In genomic region chr5:169431386-169431785, GRCh38 we compare ENCODE assay signal across 26 cellular contexts.
A peak's percentile ranks its signal among the peaks of the same experiment; 100 is the strongest.
DNase-seq lines count a peak whose midpoint lies in the region; ATAC-seq, FAIRE-seq and TF ChIP-seq lines count a peak whose summit lies in the region.
"Had no signal": no experiment of that assay in that cellular context is flagged by ENCODE, and none has a peak within 500 bp of the region (broad histone marks: within the 10 kb centered on the region; RNA-seq: fewer than 3 reads in every experiment).

No MANE protein-coding gene starts in this region.

- WGBS in A549 (ENCODE audit: missing lambda C conversion rate): 26% methylated on average over 3 of the region's 3 CpGs

- no peak for TF ChIP-seq RAD21 in A549 (conservative IDR thresholded peaks at IDR 0.05 in 1 of 2, IDR thresholded peaks at IDR 0.05 in 1 of 2)

- no peak overlapping the region for H3K27ac Mint-ChIP-seq in activated T-cell treated with anti-CD3 and anti-CD28 coated beads, Interleukin-2, amount 50 U/mL, for 72 hours
- H3K27ac Mint-ChIP-seq: brain; CD4-positive, alpha-beta T cell had no signal

- FAIRE-seq in A549 (lab: Jason Lieb, UNC): no peak
- FAIRE-seq: D721Med, GM12891 had no signal

- no peaks in the 10 kb centered on the region for H3K4me1 Mint-ChIP-seq in activated T-cell treated with anti-CD3 and anti-CD28 coated beads, Interleukin-2, amount 50 U/mL, for 72 hours (ENCODE audit: low read depth)
- H3K4me1 Mint-ChIP-seq: brain, neural crest cell had no signal

- CTCF ChIA-PET in A549 (lab: Yijun Ruan, JAX): interaction anchor here (0.7 kb wide), 1 partner anchor 9 kb away, joined by 4 read pairs; no protein-coding TSS in a partner anchor

- H3K4me1 ChIP-seq in A549: peaks cover 19% of the 10 kb centered on the region
- H3K4me1 ChIP-seq: parathyroid adenoma, right lobe of liver had no signal

- H3K36me3 Mint-ChIP-seq in activated T-cell treated with anti-CD3 and anti-CD28 coated beads, Interleukin-2, amount 50 U/mL, for 72 hours (ENCODE audit: insufficient read depth in 2 of 2): no peaks in the 10 kb centered on the region
- H3K36me3 Mint-ChIP-seq: brain had no signal

- peak in 1 of 2 experiments; percentile 31 for DNase-seq in A549 (ENCODE audit: low read depth in 1 of 2, low spot score in 1 of 2)
- DNase-seq in HS-5 (ENCODE audit: low read depth): peak; percentile 72
- peak; percentile 25 for DNase-seq in amniotic epithelial cell (ENCODE audit: low read depth)
- DNase-seq in iris pigment epithelial cell (ENCODE audit: low read depth): peak; percentile 8
- no peak for DNase-seq in activated T-cell treated with anti-CD3 and anti-CD28 coated beads, Interleukin-2, amount 50 U/mL, for 72 hours
- no peak for DNase-seq in NCI-H1417 (lab: John Stamatoyannopoulos, UW)
- no peak for DNase-seq in SIG-M5 (lab: John Stamatoyannopoulos, UW)
- DNase-seq: 8988T; activated CD4-positive, alpha-beta T cell treated with anti-CD3 and anti-CD28 coated beads for 4 hours; activated CD8-positive, alpha-beta memory T cell treated with anti-CD3 and anti-CD28 coated beads for 24 hours; activated T-cell treated with anti-CD3 and anti-CD28 coated beads, Interleukin-2, amount 50 U/mL, for 1 hour; AML-193; CD4-positive, alpha-beta T cell; left colon; mammary epithelial cell; NCI-H1105 treated with DMSO at 0.1 percent for 48 hours; NCI-H2029 treated with DMSO at 0.1 percent for 48 hours; NCI-H748 treated with DMSO at 0.1 percent for 48 hours; right lobe of liver; stimulated activated naive CD4-positive, alpha-beta T cell treated with Interleukin-2 at 50 U/mL for 16 hours had no signal

- H3K4me3 Mint-ChIP-seq in activated T-cell treated with anti-CD3 and anti-CD28 coated beads, Interleukin-2, amount 50 U/mL, for 72 hours: no peak overlapping the region
- H3K4me3 Mint-ChIP-seq: brain; CD4-positive, alpha-beta T cell; neural crest cell had no signal

- POLR2A ChIA-PET in A549 (lab: Yijun Ruan, JAX): no interaction called here

- H3K27me3 Mint-ChIP-seq in activated T-cell treated with anti-CD3 and anti-CD28 coated beads, Interleukin-2, amount 50 U/mL, for 72 hours (ENCODE audit: low read depth): no peaks in the 10 kb centered on the region

- no peak for TF ChIP-seq EP300 in A549 (IDR thresholded peaks at IDR 0.05)

- no peaks in the 10 kb centered on the region for H3K9me3 Mint-ChIP-seq in activated T-cell treated with anti-CD3 and anti-CD28 coated beads, Interleukin-2, amount 50 U/mL, for 72 hours
- H3K9me3 Mint-ChIP-seq: brain; CD4-positive, alpha-beta T cell; neural crest cell had no signal

- peak overlapping the region; percentile 50 for H3K4me2 ChIP-seq in A549

- TF ChIP-seq CTCF in A549 (IDR thresholded peaks at IDR 0.05): no peak

- no peak for TF ChIP-seq POLR2A in A549 (IDR thresholded peaks at IDR 0.05; ENCODE audit: low read length)

- H3K27ac ChIP-seq in A549: peak overlapping the region; percentile 37 to 58; a peak in 2 of 6 replicates
- H3K27ac ChIP-seq: parathyroid adenoma, right lobe of liver had no signal

- H3K9me3 ChIP-seq in A549: no peaks in the 10 kb centered on the region
- H3K9me3 ChIP-seq: right lobe of liver had no signal

- no peak overlapping the region for H3K4me3 ChIP-seq in A549
- H3K4me3 ChIP-seq: right lobe of liver had no signal

- ATAC-seq in A549: peak in 1 of 2 experiments; percentile 56; a peak in 2 of 6 replicates
- ATAC-seq in GM21825 (IDR thresholded peaks at IDR 0.05; ENCODE audit: unreplicated experiment): no peak
- no peak for ATAC-seq in activated T-cell treated with anti-CD3 and anti-CD28 coated beads, Interleukin-2, amount 50 U/mL, for 72 hours (replicated peaks in 1 of 2)
- ATAC-seq: left colon, right lobe of liver had no signal

TF ChIP-seq in A549, 52 proteins besides CTCF, POLR2A, EP300 and RAD21:
- TF ChIP-seq ZFP36 (IDR thresholded peaks at IDR 0.05; ENCODE audit: borderline replicate concordance, partially characterized antibody): no peak
- no peak for TF ChIP-seq RCOR1 (IDR thresholded peaks at IDR 0.05; ENCODE audit: low read depth, low read length)
- no peak for TF ChIP-seq HEYL (CRISPR knock-in tag; IDR thresholded peaks at IDR 0.05)
- no peak for TF ChIP-seq USF2 (IDR thresholded peaks at IDR 0.05)
- no peak for TF ChIP-seq SMC3 (IDR thresholded peaks at IDR 0.05)
- TF ChIP-seq EHMT2 (IDR thresholded peaks at IDR 0.05; ENCODE audit: low read depth): no peak
- no peak for TF ChIP-seq RNF2 (IDR thresholded peaks at IDR 0.05; ENCODE audit: borderline replicate concordance, low read depth)
- no peak for TF ChIP-seq FOSL2 (IDR thresholded peaks at IDR 0.05)
- 0 out of 2 replicates have a peak, but pooled peaks have one; percentile 31 for TF ChIP-seq FOSL2 (CRISPR knock-in tag; IDR thresholded peaks at IDR 0.05)
- no peak for TF ChIP-seq HES2 (IDR thresholded peaks at IDR 0.05)

Comparison
In these comparisons a context has a peak if more than half of its experiments do, and no peak if none do; other contexts are left out.
1. DNase-seq: peak in HS-5 (single experiment), amniotic epithelial cell (single experiment) and iris pigment epithelial cell (single experiment); none in activated T-cell treated with anti-CD3 and anti-CD28 coated beads, Interleukin-2, amount 50 U/mL, for 72 hours (0 of 2), NCI-H1417 (0 of 3) and SIG-M5 (single experiment).